ENCODE assay signal across 2 cellular contexts in the genomic region with DNA sequence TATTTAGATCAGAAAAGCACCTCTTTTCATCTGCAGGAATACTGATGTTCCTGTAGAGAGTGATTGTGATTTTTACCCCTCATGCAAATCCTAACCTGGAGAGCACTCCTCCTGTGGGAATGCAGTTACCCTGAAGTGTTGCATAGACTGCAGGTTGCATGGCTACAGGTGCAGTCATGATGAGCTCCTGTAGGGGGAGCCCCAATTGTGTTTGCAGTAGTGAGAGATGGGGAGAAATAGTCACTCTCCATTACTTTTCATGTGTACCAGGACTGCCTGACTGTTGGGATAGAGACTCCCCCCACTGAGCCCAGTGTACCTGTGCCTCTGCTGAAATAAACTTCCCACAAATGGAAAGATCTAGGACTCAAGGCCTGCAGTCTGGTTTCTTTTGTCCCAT.
TF ChIP-seq lines count a peak whose summit lies in the region.

No MANE protein-coding gene starts in this region.

TF ChIP-seq in Ishikawa, 13 proteins besides CTCF, POLR2A, EP300 and RAD21 (continued from another document):
- TF ChIP-seq, protein P1, sequence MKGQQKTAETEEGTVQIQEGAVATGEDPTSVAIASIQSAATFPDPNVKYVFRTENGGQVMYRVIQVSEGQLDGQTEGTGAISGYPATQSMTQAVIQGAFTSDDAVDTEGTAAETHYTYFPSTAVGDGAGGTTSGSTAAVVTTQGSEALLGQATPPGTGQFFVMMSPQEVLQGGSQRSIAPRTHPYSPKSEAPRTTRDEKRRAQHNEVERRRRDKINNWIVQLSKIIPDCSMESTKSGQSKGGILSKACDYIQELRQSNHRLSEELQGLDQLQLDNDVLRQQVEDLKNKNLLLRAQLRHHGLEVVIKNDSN (IDR thresholded peaks at IDR 0.05), result no peak
- no peak for TF ChIP-seq CREB1 (IDR thresholded peaks at IDR 0.05; ENCODE audit: low read depth)
- TF ChIP-seq FOXM1 (IDR thresholded peaks at IDR 0.05; ENCODE audit: borderline replicate concordance, low read depth), result no peak
- TF ChIP-seq TCF12 (IDR thresholded peaks at IDR 0.05; ENCODE audit: low read depth), result no peak
TF ChIP-seq in Ishikawa: peak in this region for 0.

TF ChIP-seq in liver, 16 proteins besides CTCF, POLR2A, EP300 and RAD21 (continued from another document):
- TF ChIP-seq ZBTB33 (IDR thresholded peaks at IDR 0.05) (no peak), FOXA2 (IDR thresholded peaks at IDR 0.05) (no peak)
TF ChIP-seq in liver: peak in this region for 0.
